Comparison of ENCODE assay signal across 9 cellular contexts in the genomic region with DNA sequence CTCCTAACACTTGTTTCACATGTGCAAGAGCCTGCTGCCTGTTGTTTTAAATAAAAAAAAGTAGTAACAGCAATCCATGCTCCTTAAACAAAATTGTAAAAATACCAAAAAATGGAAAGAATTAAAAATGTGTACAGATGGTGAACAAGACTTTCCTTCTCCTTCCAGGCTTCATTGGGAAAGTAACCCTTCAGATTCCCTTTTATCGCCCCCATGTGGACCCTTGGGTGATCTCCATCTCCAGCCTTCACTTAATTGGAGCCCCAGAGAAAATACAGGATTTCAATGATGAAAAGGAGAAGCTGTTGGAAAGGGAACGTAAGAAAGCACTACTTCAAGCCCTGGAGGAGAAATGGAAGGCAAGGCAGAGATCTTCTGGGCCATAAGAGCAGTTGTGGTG. TPM values are rescaled to one million over a fixed set of nuclear protein-coding genes. Genes with fewer than 3 reads are reported as not detected.
DNase-seq lines count a peak whose midpoint lies in the region; ATAC-seq and TF ChIP-seq lines count a peak whose summit lies in the region.
"Had no signal": no experiment of that assay in that cellular context is flagged by ENCODE, and none has a peak within 500 bp of the region (broad histone marks: within the 10 kb centered on the region; RNA-seq: fewer than 3 reads in every experiment).

No MANE protein-coding gene starts in this region.

- no peak overlapping the region for H3K27ac ChIP-seq in 22Rv1
- no peak overlapping the region for H3K27ac ChIP-seq in DOHH2 (ENCODE audit: low read depth, low read length)
- H3K27ac ChIP-seq in Peyer's patch: no peak overlapping the region
- no peak overlapping the region for H3K27ac ChIP-seq in fibroblast of lung (ENCODE audit: insufficient read depth, low read length)
- H3K27ac ChIP-seq: left lung had no signal

- no peaks in the 10 kb centered on the region for H3F3A ChIP-seq in DOHH2 (ENCODE audit: control insufficient read depth, insufficient read depth)

- no peak overlapping the region for H2AFZ ChIP-seq in fibroblast of lung (ENCODE audit: low read length)

- H4K20me1 ChIP-seq in DOHH2 (ENCODE audit: control insufficient read depth, insufficient read depth, low read depth, low read length) (no peaks in the 10 kb centered on the region), fibroblast of lung (ENCODE audit: control insufficient read depth, extremely low read depth, insufficient read depth, low read length) (no peaks in the 10 kb centered on the region)

- H3K79me2 ChIP-seq in DOHH2 (ENCODE audit: control insufficient read depth, low read length) (no peaks in the 10 kb centered on the region), fibroblast of lung (ENCODE audit: control insufficient read depth, insufficient read depth, low read length) (no peaks in the 10 kb centered on the region)

- H3K4me1 ChIP-seq in DOHH2 (ENCODE audit: control insufficient read depth, low read length): no peaks in the 10 kb centered on the region
- H3K4me1 ChIP-seq in Peyer's patch: no peaks in the 10 kb centered on the region
- no peaks in the 10 kb centered on the region for H3K4me1 ChIP-seq in fibroblast of lung (ENCODE audit: control insufficient read depth, extremely low read depth, insufficient read depth, low read length)

- H3K9me3 ChIP-seq in DOHH2 (ENCODE audit: control insufficient read depth, insufficient read depth, low read length): no peaks in the 10 kb centered on the region
- H3K9me3 ChIP-seq in Peyer's patch: no peaks in the 10 kb centered on the region
- H3K9me3 ChIP-seq in fibroblast of lung (ENCODE audit: control insufficient read depth, insufficient read depth, low read depth, low read length): no peaks in the 10 kb centered on the region
- H3K9me3 ChIP-seq: left lung had no signal

- 51 to 52% methylated on average over 2 of the region's 2 CpGs for WGBS in lower leg skin, 2 donors

- H3K9ac ChIP-seq in fibroblast of lung (ENCODE audit: insufficient read depth, low read length): no peak overlapping the region

- intact Hi-C loops in lower leg skin (cut with DNase I; ENCODE audit: low total_unique reads): no loop called here

- DNase-seq in Peyer's patch (no peak), fibroblast of lung (ENCODE audit: low read depth in 2 of 2) (peak in 1 of 2 donors; percentile 24), lower leg skin (ENCODE audit: low spot score in 2 of 2) (no peak), NCI-H1048 (lab: John Stamatoyannopoulos, UW) (no peak)
- DNase-seq: left lung had no signal

- H3K9me2 ChIP-seq in DOHH2 (replicated peaks; ENCODE audit: control insufficient read depth, low read length): no peaks in the 10 kb centered on the region

- no peaks in the 10 kb centered on the region for H3K27me3 ChIP-seq in DOHH2 (ENCODE audit: control insufficient read depth, low read length)
- no peaks in the 10 kb centered on the region for H3K27me3 ChIP-seq in Peyer's patch
- H3K27me3 ChIP-seq in fibroblast of lung (ENCODE audit: control insufficient read depth, insufficient read depth, low read length): no peaks in the 10 kb centered on the region
- H3K27me3 ChIP-seq: left lung had no signal

- ATAC-seq in HG02588 (IDR thresholded peaks at IDR 0.05; ENCODE audit: unreplicated experiment) (no peak), HG02852 (IDR thresholded peaks at IDR 0.05; ENCODE audit: unreplicated experiment) (no peak)
- ATAC-seq: left lung had no signal

- H3K36me3 ChIP-seq in DOHH2 (ENCODE audit: control insufficient read depth, low read length) (peaks cover 27% of the 10 kb centered on the region), Peyer's patch (peaks cover 0 to 67% (median 0%) of the 10 kb centered on the region in 3 donors), fibroblast of lung (ENCODE audit: control insufficient read depth, insufficient read depth, low read length) (peaks cover 10% of the 10 kb centered on the region)

- TF ChIP-seq POLR2A in Peyer's patch (IDR thresholded peaks at IDR 0.05) (no peak), lower leg skin (IDR thresholded peaks at IDR 0.05) (no peak)

- H3K4me3 ChIP-seq in DOHH2 (ENCODE audit: low read length) (no peak overlapping the region), Peyer's patch (no peak overlapping the region), fibroblast of lung (replicated peaks in 1 of 4; ENCODE audit: control extremely low read depth in 1 of 4, insufficient read depth in 1 of 4, low read depth in 3 of 4, low read length in 4 of 4) (no peak overlapping the region), lower leg skin (ENCODE audit: low read depth, poor library complexity, severe bottlenecking) (no peak overlapping the region)
- H3K4me3 ChIP-seq: left lung had no signal

- H3K4me2 ChIP-seq in DOHH2 (ENCODE audit: low read length) (no peak overlapping the region), fibroblast of lung (ENCODE audit: extremely low read depth, insufficient read depth, low read length) (no peak overlapping the region)

- TF ChIP-seq CTCF in 22Rv1 (IDR thresholded peaks at IDR 0.05) (peak; percentile 28; the same call in 1 of the 2 replicates), DOHH2 (IDR thresholded peaks at IDR 0.05; ENCODE audit: low read depth, low read length, poor library complexity, severe bottlenecking) (peak; percentile 70), Peyer's patch (IDR thresholded peaks at IDR 0.05) (peak in 4 of 6 experiments; percentile 24 to 37 (median 30)), fibroblast of lung (conservative IDR thresholded peaks at IDR 0.05 in 1 of 2, IDR thresholded peaks at IDR 0.05 in 1 of 2; ENCODE audit: low read depth in 1 of 2, low read length in 2 of 2) (peak; percentile 21 to 52), lower leg skin (IDR thresholded peaks at IDR 0.05) (no peak)

RNA-seq across cellular contexts. Expression of a gene that starts 14.2 kb away (rescaled TPM):
- total RNA-seq in Peyer's patch: 100 to 1,000 TPM in 3 of 4 donors, 10 to 100 TPM in 1; 88.3 to 123 (median 113) TPM
- total RNA-seq in fibroblast of lung: 30.6 and 40.0 TPM in 2 replicates
- polyA plus RNA-seq in fibroblast of lung: 14.6 and 14.8 TPM in 2 replicates
- 9.8 and 11.0 TPM in 2 replicates for polyA plus RNA-seq in fibroblast of lung (2012)
- polyA minus RNA-seq in fibroblast of lung (ENCODE audit: low replicate concordance): 34.4 and 38.0 TPM in 2 replicates
- 100 to 1,000 TPM in 3 of 4 donors, 10 to 100 TPM in 1; 96.5 to 200 (median 116) TPM for total RNA-seq in lower leg skin

Comparison
In these comparisons a context has a peak if more than half of its experiments do, and no peak if none do; other contexts are left out.
1. CTCF ChIP-seq: peak in 22Rv1 (single experiment), DOHH2 (single experiment), Peyer's patch (4 of 6) and fibroblast of lung (2 of 2); none in lower leg skin (0 of 3).